Comparison of ENCODE assay signal across 10 cellular contexts in genomic region chr1:8524637-8525157, GRCh38.
DNase-seq lines count a peak whose midpoint lies in the region; ATAC-seq and TF ChIP-seq lines count a peak whose summit lies in the region.
"Had no signal": no experiment of that assay in that cellular context is flagged by ENCODE, and none has a peak within 500 bp of the region (broad histone marks: within the 10 kb centered on the region; RNA-seq: fewer than 3 reads in every experiment).

No MANE protein-coding gene starts in this region.

- no peak overlapping the region for H3K4me3 Mint-ChIP-seq in CD4-positive, CD25-positive, alpha-beta regulatory T cell
- H3K4me3 Mint-ChIP-seq in progenitor cell of endocrine pancreas (ENCODE audit: low read depth) = no peak overlapping the region
- H3K4me3 Mint-ChIP-seq in activated T-helper 2 cell treated with anti-CD3 and anti-CD28 coated beads, Interferon-gamma antibody, Interleukin-2, Interleukin-4, amounts not matched to agents 10 μg/mL and 5 μg/mL and 100 μg/mL, durations not matched to agents 14 hours and 24 hours and 36 hours (ENCODE audit: low read depth) = no peak overlapping the region

- WGBS in esophagus, 2 donors = 23 to 45% methylated on average over 2 of the region's 2 CpGs

- no peaks in the 10 kb centered on the region for H3K9me3 Mint-ChIP-seq in CD4-positive, CD25-positive, alpha-beta regulatory T cell
- no peaks in the 10 kb centered on the region for H3K9me3 Mint-ChIP-seq in progenitor cell of endocrine pancreas (ENCODE audit: low read depth)
- no peaks in the 10 kb centered on the region for H3K9me3 Mint-ChIP-seq in activated T-helper 2 cell treated with anti-CD3 and anti-CD28 coated beads, Interferon-gamma antibody, Interleukin-2, Interleukin-4, amounts not matched to agents 10 μg/mL and 5 μg/mL and 100 μg/mL, durations not matched to agents 14 hours and 24 hours and 36 hours
- H3K9me3 Mint-ChIP-seq: activated T-helper 1 cell treated with anti-CD3 and anti-CD28 coated beads, Interleukin-12 subunit alpha, Interleukin-12 subunit beta, Interleukin-2, Interleukin-4 antibody, amounts not matched to agents 30 ng/mL and 10 ng/mL and 1 ng/mL, durations not matched to agents 14 hours and 24 hours and 36 hours had no signal

- H3K4me1 Mint-ChIP-seq in CD4-positive, CD25-positive, alpha-beta regulatory T cell = peaks cover 28 to 48% (median 42%) of the 10 kb centered on the region in 4 donors
- H3K4me1 Mint-ChIP-seq in progenitor cell of endocrine pancreas (ENCODE audit: low read depth) = peaks cover 21% of the 10 kb centered on the region
- peaks cover 45% of the 10 kb centered on the region for H3K4me1 Mint-ChIP-seq in activated T-helper 2 cell treated with anti-CD3 and anti-CD28 coated beads, Interferon-gamma antibody, Interleukin-2, Interleukin-4, amounts not matched to agents 10 μg/mL and 5 μg/mL and 100 μg/mL, durations not matched to agents 14 hours and 24 hours and 36 hours (ENCODE audit: low read depth)

- H3K27ac ChIP-seq in CD4-positive, CD25-positive, alpha-beta regulatory T cell (ENCODE audit: insufficient read depth, low read length, poor library complexity, severe bottlenecking) = peak overlapping the region; percentile 91
- H3K27ac ChIP-seq in esophagus (ENCODE audit: low read depth in 2 of 2, low read length in 1 of 2) = peak overlapping the region; percentile 66 to 72

- DNase-seq in CD4-positive, CD25-positive, alpha-beta regulatory T cell = peak in 1 of 3 donors; percentile 51
- DNase-seq in NB4 (ENCODE audit: low read depth) (no peak), progenitor cell of endocrine pancreas (ENCODE audit: low spot score, unreplicated experiment) (no peak), GM19238 (ENCODE audit: insufficient read length, low spot score) (no peak), cerebellar nuclear complex (lab: John Stamatoyannopoulos, UW) (no peak), SIG-M5 (lab: John Stamatoyannopoulos, UW) (no peak)
- DNase-seq in activated T-helper 2 cell treated with anti-CD3 and anti-CD28 coated beads, Interferon-gamma antibody, Interleukin-2, Interleukin-4, amounts not matched to agents 10 μg/mL and 5 μg/mL and 100 μg/mL, durations not matched to agents 14 hours and 24 hours and 36 hours (ENCODE audit: low spot score) = no peak
- DNase-seq: GOT3 had no signal

- ATAC-seq in CD4-positive, CD25-positive, alpha-beta regulatory T cell (ENCODE audit: low read depth in 2 of 2) = no peak

- no peaks in the 10 kb centered on the region for H3K36me3 ChIP-seq in CD4-positive, CD25-positive, alpha-beta regulatory T cell (ENCODE audit: control insufficient read depth, insufficient read depth, low read length)
- no peaks in the 10 kb centered on the region for H3K36me3 ChIP-seq in esophagus (ENCODE audit: control insufficient read depth in 2 of 2, insufficient read depth in 2 of 2, low read length in 1 of 2)

- TF ChIP-seq CTCF in NB4 (IDR thresholded peaks at IDR 0.05; ENCODE audit: low read depth, low read length) (no peak), progenitor cell of endocrine pancreas (IDR thresholded peaks at IDR 0.05; ENCODE audit: unreplicated experiment) (no peak)

- H3K27ac Mint-ChIP-seq in CD4-positive, CD25-positive, alpha-beta regulatory T cell = no peak overlapping the region
- H3K27ac Mint-ChIP-seq in progenitor cell of endocrine pancreas = peak overlapping the region; percentile 23
- no peak overlapping the region for H3K27ac Mint-ChIP-seq in activated T-helper 2 cell treated with anti-CD3 and anti-CD28 coated beads, Interferon-gamma antibody, Interleukin-2, Interleukin-4, amounts not matched to agents 10 μg/mL and 5 μg/mL and 100 μg/mL, durations not matched to agents 14 hours and 24 hours and 36 hours
- H3K27ac Mint-ChIP-seq: activated T-helper 1 cell treated with anti-CD3 and anti-CD28 coated beads, Interleukin-12 subunit alpha, Interleukin-12 subunit beta, Interleukin-2, Interleukin-4 antibody, amounts not matched to agents 30 ng/mL and 10 ng/mL and 1 ng/mL, durations not matched to agents 14 hours and 24 hours and 36 hours had no signal

- intact Hi-C loops in activated T-helper 2 cell treated with anti-CD3 and anti-CD28 coated beads, Interferon-gamma antibody, Interleukin-2, Interleukin-4, amounts not matched to agents 10 μg/mL and 5 μg/mL and 100 μg/mL, durations not matched to agents 14 hours and 24 hours and 36 hours (cut with micrococcal nuclease) = loop anchor here (1.0 to 5.0 kb wide), 10 partner anchors 7 to 176 kb away; no protein-coding TSS in a partner anchor

- H3K27me3 ChIP-seq in CD4-positive, CD25-positive, alpha-beta regulatory T cell (ENCODE audit: control insufficient read depth, insufficient read depth, low read length) = no peaks in the 10 kb centered on the region
- H3K27me3 ChIP-seq in esophagus (ENCODE audit: control insufficient read depth in 1 of 2, insufficient read depth in 2 of 2, low read length in 2 of 2) = no peaks in the 10 kb centered on the region

- no peaks in the 10 kb centered on the region for H3K9me3 ChIP-seq in CD4-positive, CD25-positive, alpha-beta regulatory T cell (ENCODE audit: control insufficient read depth in 2 of 2, low read length in 2 of 2)
- no peaks in the 10 kb centered on the region for H3K9me3 ChIP-seq in esophagus (ENCODE audit: control insufficient read depth in 2 of 2, insufficient read depth in 1 of 2, low read depth in 1 of 2, low read length in 1 of 2)

- H3K4me3 ChIP-seq in CD4-positive, CD25-positive, alpha-beta regulatory T cell (ENCODE audit: low read depth, low read length) = peak overlapping the region; percentile 77
- H3K4me3 ChIP-seq in NB4 (ENCODE audit: low read depth, low read length) (peak overlapping the region; percentile 67), esophagus (ENCODE audit: low read depth in 1 of 2, low read length in 2 of 2) (peak overlapping the region in 1 of 2 donors; percentile 43)

- H3K36me3 Mint-ChIP-seq in CD4-positive, CD25-positive, alpha-beta regulatory T cell = peaks cover 11% of the 10 kb centered on the region
- peaks cover 21% of the 10 kb centered on the region for H3K36me3 Mint-ChIP-seq in progenitor cell of endocrine pancreas (ENCODE audit: insufficient read depth)
- H3K36me3 Mint-ChIP-seq in activated T-helper 2 cell treated with anti-CD3 and anti-CD28 coated beads, Interferon-gamma antibody, Interleukin-2, Interleukin-4, amounts not matched to agents 10 μg/mL and 5 μg/mL and 100 μg/mL, durations not matched to agents 14 hours and 24 hours and 36 hours (ENCODE audit: low read depth) = peaks cover 42% of the 10 kb centered on the region

- no peak for TF ChIP-seq POLR2A in NB4 (IDR thresholded peaks at IDR 0.05; ENCODE audit: extremely low read depth, insufficient read length)

- H3K4me1 ChIP-seq in CD4-positive, CD25-positive, alpha-beta regulatory T cell (ENCODE audit: control insufficient read depth, insufficient read depth, low read length, poor library complexity, severe bottlenecking) = peaks cover 57% of the 10 kb centered on the region
- peaks cover 2 to 3% of the 10 kb centered on the region in 2 donors for H3K4me1 ChIP-seq in esophagus (ENCODE audit: control insufficient read depth in 2 of 2, insufficient read depth in 2 of 2, low read length in 1 of 2)

- H3K27me3 Mint-ChIP-seq in CD4-positive, CD25-positive, alpha-beta regulatory T cell = no peaks in the 10 kb centered on the region
- no peaks in the 10 kb centered on the region for H3K27me3 Mint-ChIP-seq in progenitor cell of endocrine pancreas
- H3K27me3 Mint-ChIP-seq in activated T-helper 2 cell treated with anti-CD3 and anti-CD28 coated beads, Interferon-gamma antibody, Interleukin-2, Interleukin-4, amounts not matched to agents 10 μg/mL and 5 μg/mL and 100 μg/mL, durations not matched to agents 14 hours and 24 hours and 36 hours (ENCODE audit: low read depth) = no peaks in the 10 kb centered on the region
